Comparison of ENCODE assay signal across 20 cellular contexts in the genomic region with DNA sequence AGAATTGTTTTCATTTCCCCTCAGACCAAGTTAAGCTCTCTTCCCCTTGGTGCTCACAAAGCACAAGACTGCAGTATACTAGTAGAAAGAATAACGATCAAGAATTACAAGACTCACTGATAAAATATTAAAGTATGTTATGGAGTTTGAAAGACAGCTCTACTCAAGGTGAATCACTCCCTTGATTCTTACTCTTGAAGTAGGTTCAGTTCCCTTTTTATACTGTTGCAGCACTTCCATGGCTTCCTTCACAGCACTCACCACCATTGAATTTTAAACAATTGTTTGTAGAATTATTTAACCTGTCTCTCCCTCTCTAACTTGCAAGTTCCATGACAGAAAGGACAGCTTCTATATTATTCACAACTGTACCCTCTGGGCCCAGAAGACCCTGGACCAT. TPM values are rescaled to one million over a fixed set of nuclear protein-coding genes. Genes with fewer than 3 reads are reported as not detected.
A peak's percentile ranks its signal among the peaks of the same experiment; 100 is the strongest.
DNase-seq lines count a peak whose midpoint lies in the region; TF ChIP-seq lines count a peak whose summit lies in the region.
"Had no signal": no experiment of that assay in that cellular context is flagged by ENCODE, and none has a peak within 500 bp of the region (broad histone marks: within the 10 kb centered on the region; RNA-seq: fewer than 3 reads in every experiment).

No MANE protein-coding gene starts in this region.

- peak overlapping the region; percentile 33 for H3K4me2 ChIP-seq in OCI-LY3 (ENCODE audit: low read length)
- no peak overlapping the region for H3K4me2 ChIP-seq in trophoblast cell (ENCODE audit: low read length)
- H3K4me2 ChIP-seq: SK-N-SH had no signal

- H3K4me1 ChIP-seq in OCI-LY3 (ENCODE audit: low read length) (peaks cover 46% of the 10 kb centered on the region), trophoblast cell (ENCODE audit: control insufficient read depth in 1 of 2, insufficient read depth in 2 of 2, low read length in 2 of 2) (no peaks in the 10 kb centered on the region)

- H3K79me1 ChIP-seq in trophoblast cell (ENCODE audit: low read length), result no peaks in the 10 kb centered on the region

- H3K23ac ChIP-seq in trophoblast cell (ENCODE audit: low read length), result no peak overlapping the region

- H3K27ac ChIP-seq in OCI-LY3 (ENCODE audit: low read length), result 0 out of 2 replicates have a peak overlapping the region, but pooled peaks have one; percentile 25
- no peak overlapping the region for H3K27ac ChIP-seq in trophoblast cell (ENCODE audit: low read depth, low read length)
- no peak overlapping the region for H3K27ac ChIP-seq in WERI-Rb-1
- H3K27ac ChIP-seq: C4-2B, RWPE1 had no signal

- no peak overlapping the region for H3K4ac ChIP-seq in trophoblast cell (ENCODE audit: low read depth, low read length)

- H2AFZ ChIP-seq in OCI-LY3 (ENCODE audit: low read depth, low read length) (no peak overlapping the region), trophoblast cell (ENCODE audit: insufficient read depth, low read length, poor library complexity) (no peak overlapping the region)

- H3K4me1 Mint-ChIP-seq in activated naive CD4-positive, alpha-beta T cell treated with anti-CD3 and anti-CD28 coated beads, Interleukin-2, amount 10 ng/mL, durations not matched to agents 7 days and 5 days, result peaks cover 19% of the 10 kb centered on the region

- H4K12ac ChIP-seq in trophoblast cell (ENCODE audit: low read depth, low read length), result no peak overlapping the region

- H3K4me3 ChIP-seq in OCI-LY3 (ENCODE audit: low read length) (no peak overlapping the region), trophoblast cell (ENCODE audit: low read depth, low read length) (no peak overlapping the region), WERI-Rb-1 (ENCODE audit: low read depth, low read length) (no peak overlapping the region)
- H3K4me3 ChIP-seq: MG63 had no signal

- no peak overlapping the region for H2BK12ac ChIP-seq in trophoblast cell (ENCODE audit: low read length)

- H4K8ac ChIP-seq in trophoblast cell (ENCODE audit: low read depth, low read length), result no peak overlapping the region

- H3K79me2 ChIP-seq in OCI-LY3 (ENCODE audit: low read length) (peaks cover 93% of the 10 kb centered on the region), trophoblast cell (ENCODE audit: control insufficient read depth, insufficient read depth, low read length, poor library complexity) (no peaks in the 10 kb centered on the region)

- H3K4me3 Mint-ChIP-seq in activated naive CD4-positive, alpha-beta T cell treated with anti-CD3 and anti-CD28 coated beads, Interleukin-2, amount 10 ng/mL, durations not matched to agents 7 days and 5 days, result no peak overlapping the region
- H3K4me3 Mint-ChIP-seq: IgD-negative memory B cell had no signal

- H3K27ac Mint-ChIP-seq in activated naive CD4-positive, alpha-beta T cell treated with anti-CD3 and anti-CD28 coated beads, Interleukin-2, amount 10 ng/mL, durations not matched to agents 7 days and 5 days, result no peak overlapping the region

- H3K36me3 Mint-ChIP-seq in activated naive CD4-positive, alpha-beta T cell treated with anti-CD3 and anti-CD28 coated beads, Interleukin-2, amount 10 ng/mL, durations not matched to agents 7 days and 5 days, result peaks cover 13% of the 10 kb centered on the region

- H3K14ac ChIP-seq in trophoblast cell (ENCODE audit: low read length), result no peak overlapping the region

- H3K27me3 ChIP-seq in OCI-LY3 (ENCODE audit: low read depth, low read length) (no peaks in the 10 kb centered on the region), trophoblast cell (ENCODE audit: insufficient read depth, low read length) (no peaks in the 10 kb centered on the region), WERI-Rb-1 (ENCODE audit: insufficient read depth, low read depth, severe bottlenecking) (no peaks in the 10 kb centered on the region)
- H3K27me3 ChIP-seq: MG63 had no signal

- no peak overlapping the region for H2BK5ac ChIP-seq in trophoblast cell (ENCODE audit: low read depth, low read length, poor library complexity)

- peaks cover 8% of the 10 kb centered on the region for H3K36me3 ChIP-seq in OCI-LY3 (replicated peaks; ENCODE audit: low read depth, low read length)
- no peaks in the 10 kb centered on the region for H3K36me3 ChIP-seq in trophoblast cell (ENCODE audit: control insufficient read depth in 1 of 2, insufficient read depth in 2 of 2, low read length in 2 of 2)
- no peaks in the 10 kb centered on the region for H3K36me3 ChIP-seq in WERI-Rb-1
- H3K36me3 ChIP-seq: MG63 had no signal

- no peaks in the 10 kb centered on the region for H3K9me3 Mint-ChIP-seq in activated naive CD4-positive, alpha-beta T cell treated with anti-CD3 and anti-CD28 coated beads, Interleukin-2, amount 10 ng/mL, durations not matched to agents 7 days and 5 days
- H3K9me3 Mint-ChIP-seq: IgD-negative memory B cell had no signal

- no peak overlapping the region for H2AK5ac ChIP-seq in trophoblast cell (ENCODE audit: low read length)

- H3K27me3 Mint-ChIP-seq in activated naive CD4-positive, alpha-beta T cell treated with anti-CD3 and anti-CD28 coated beads, Interleukin-2, amount 10 ng/mL, durations not matched to agents 7 days and 5 days, result no peaks in the 10 kb centered on the region
- H3K27me3 Mint-ChIP-seq: IgD-negative memory B cell had no signal

- CTCF ChIA-PET in activated naive CD4-positive, alpha-beta T cell treated with anti-CD3 and anti-CD28 coated beads, Interleukin-2, amount 10 ng/mL, durations not matched to agents 7 days and 5 days (lab: Charles Lee), result no interaction called here

- no peak for TF ChIP-seq CTCF in OCI-LY3 (IDR thresholded peaks at IDR 0.05; ENCODE audit: low read depth, low read length)
- no peak for TF ChIP-seq CTCF in WERI-Rb-1 (IDR thresholded peaks at IDR 0.05; ENCODE audit: low read depth, low read length)

- peak; percentile 1 to 8 for DNase-seq in AML-193 (lab: John Stamatoyannopoulos, UW)
- DNase-seq in Kasumi-1 (lab: John Stamatoyannopoulos, UW), result peak; percentile 30 to 36
- peak; percentile 1 for DNase-seq in medulla oblongata (ENCODE audit: extremely low spot score)
- no peak for DNase-seq in activated CD4-positive, alpha-beta T cell treated with anti-CD3 and anti-CD28 coated beads, Interleukin-2, amount 50 U/mL, for 4 hours
- no peak for DNase-seq in trophoblast cell
- no peak for DNase-seq in activated naive CD4-positive, alpha-beta T cell treated with anti-CD3 and anti-CD28 coated beads, Interleukin-2, amount 10 ng/mL, durations not matched to agents 7 days and 5 days
- no peak for DNase-seq in WERI-Rb-1
- DNase-seq: DMS79, MG63, NCI-H1105 treated with DMSO at 0.1 percent for 48 hours, NCI-H1694, NCI-H2081, NCI-H2171 treated with DMSO at 0.1 percent for 48 hours, NCI-H524 treated with DMSO at 0.1 percent for 48 hours, SIG-M5, SK-N-SH had no signal

- H3K9ac ChIP-seq in OCI-LY3 (ENCODE audit: low read length) (no peak overlapping the region), trophoblast cell (ENCODE audit: low read length) (no peak overlapping the region)
- H3K9ac ChIP-seq: SK-N-SH had no signal

- no peak overlapping the region for H3K18ac ChIP-seq in trophoblast cell (ENCODE audit: low read length)

- H3K9me3 ChIP-seq in OCI-LY3 (ENCODE audit: insufficient read depth, low read length), result no peaks in the 10 kb centered on the region
- H3K9me3 ChIP-seq in trophoblast cell (ENCODE audit: insufficient read depth, low read depth, low read length), result no peaks in the 10 kb centered on the region
- no peaks in the 10 kb centered on the region for H3K9me3 ChIP-seq in WERI-Rb-1 (ENCODE audit: severe bottlenecking)
- H3K9me3 ChIP-seq: MG63, SK-N-SH had no signal

- WGBS in trophoblast cell (ENCODE audit: extremely low coverage, insufficient coverage, insufficient read length), result no CpG with 5 or more reads among the region's 1 CpG

- peaks cover 25% of the 10 kb centered on the region for H4K20me1 ChIP-seq in OCI-LY3 (ENCODE audit: insufficient read depth, low read length)

- H4K91ac ChIP-seq in trophoblast cell (ENCODE audit: low read depth, low read length), result no peak overlapping the region

- H2BK120ac ChIP-seq in trophoblast cell (ENCODE audit: insufficient read depth, low read length, poor library complexity), result no peak overlapping the region

RNA-seq across cellular contexts. Expression of gene CASK, which starts 42.2 kb away (rescaled TPM):
- 20.2 TPM in 2 replicates for polyA plus RNA-seq in trophoblast cell (2013)

Comparison
In these comparisons a context has a peak if more than half of its experiments do, and no peak if none do; other contexts are left out.
1. DNase-seq: peak in AML-193 (2 of 2), Kasumi-1 (2 of 2) and medulla oblongata (single experiment); none in activated CD4-positive, alpha-beta T cell treated with anti-CD3 and anti-CD28 coated beads, Interleukin-2, amount 50 U/mL, for 4 hours (0 of 2), trophoblast cell (0 of 2), activated naive CD4-positive, alpha-beta T cell treated with anti-CD3 and anti-CD28 coated beads, Interleukin-2, amount 10 ng/mL, durations not matched to agents 7 days and 5 days (single experiment) and WERI-Rb-1 (single experiment).